In genomic region chr1:201305815-201306214, GRCh38 we compare ENCODE assay signal across 18 cellular contexts. TPM values are rescaled to one million over a fixed set of nuclear protein-coding genes. Genes with fewer than 3 reads are reported as not detected.
"Had no signal": no experiment of that assay in that cellular context is flagged by ENCODE, and none has a peak within 500 bp of the region (broad histone marks: within the 10 kb centered on the region; RNA-seq: fewer than 3 reads in every experiment).

No MANE protein-coding gene starts in this region.

- H3K4me3 ChIP-seq: cardiac muscle cell, dorsolateral prefrontal cortex, hepatocyte, left lung had no signal

- DNase-seq: activated CD4-positive, alpha-beta T cell treated with anti-CD3 and anti-CD28 coated beads for 36 hours; activated CD8-positive, alpha-beta T cell treated with anti-CD3 and anti-CD28 coated beads for 36 hours; activated effector memory CD4-positive, alpha-beta T cell treated with anti-CD3 and anti-CD28 coated beads, Interleukin-2, amount 50 U/mL, for 16 hours; activated T-cell treated with anti-CD3 and anti-CD28 coated beads, Interleukin-2, amount 50 U/mL, for 4 hours; dorsolateral prefrontal cortex; endodermal cell; erythroblast; kidney; naive thymus-derived CD8-positive, alpha-beta T cell; retina; stimulated activated CD4-positive, alpha-beta T cell treated with anti-CD3 and anti-CD28 coated beads, Interleukin-15, amount 100 ng/mL, for 24 hours; stimulated activated CD4-positive, alpha-beta T cell treated with anti-CD3 and anti-CD28 coated beads, Interleukin-4, amount 100 ng/mL, for 1 hour; stimulated activated naive CD4-positive, alpha-beta T cell had no signal

- H3K27me3 ChIP-seq: cardiac muscle cell, hepatocyte had no signal

- ATAC-seq: activated CD4-positive, alpha-beta T cell treated with anti-CD3 and anti-CD28 coated beads for 36 hours; activated CD8-positive, alpha-beta T cell treated with anti-CD3 and anti-CD28 coated beads for 36 hours; activated naive CD4-positive, alpha-beta T cell treated with anti-CD3 and anti-CD28 coated beads, Interleukin-2, amount 50 U/mL, for 72 hours; activated T-cell treated with anti-CD3 and anti-CD28 coated beads, Interleukin-2, amount 50 U/mL, for 4 hours; left lung; naive thymus-derived CD8-positive, alpha-beta T cell had no signal

- H3K9me3 ChIP-seq: left lung, neutrophil had no signal

- H3K36me3 ChIP-seq: cardiac muscle cell, left lung, neutrophil had no signal

- H3K27ac ChIP-seq: cardiac muscle cell, dorsolateral prefrontal cortex, hepatocyte, left lung, neutrophil had no signal

RNA-seq across cellular contexts. Expression of gene PKP1, which starts 22.5 kb away (rescaled TPM):
- total RNA-seq: activated CD4-positive, alpha-beta T cell treated with anti-CD3 and anti-CD28 coated beads for 36 hours; activated CD8-positive, alpha-beta T cell treated with anti-CD3 and anti-CD28 coated beads for 36 hours; activated naive CD4-positive, alpha-beta T cell treated with anti-CD3 and anti-CD28 coated beads, Interleukin-2, amount 50 U/mL, for 72 hours; activated T-cell treated with anti-CD3 and anti-CD28 coated beads, Interleukin-2, amount 50 U/mL, for 4 hours; naive thymus-derived CD8-positive, alpha-beta T cell had no signal
- polyA plus RNA-seq: cardiac muscle cell; naive thymus-derived CD8-positive, alpha-beta T cell had no signal
